Comparison of ENCODE assay signal across 1 cellular context in the genomic region with DNA sequence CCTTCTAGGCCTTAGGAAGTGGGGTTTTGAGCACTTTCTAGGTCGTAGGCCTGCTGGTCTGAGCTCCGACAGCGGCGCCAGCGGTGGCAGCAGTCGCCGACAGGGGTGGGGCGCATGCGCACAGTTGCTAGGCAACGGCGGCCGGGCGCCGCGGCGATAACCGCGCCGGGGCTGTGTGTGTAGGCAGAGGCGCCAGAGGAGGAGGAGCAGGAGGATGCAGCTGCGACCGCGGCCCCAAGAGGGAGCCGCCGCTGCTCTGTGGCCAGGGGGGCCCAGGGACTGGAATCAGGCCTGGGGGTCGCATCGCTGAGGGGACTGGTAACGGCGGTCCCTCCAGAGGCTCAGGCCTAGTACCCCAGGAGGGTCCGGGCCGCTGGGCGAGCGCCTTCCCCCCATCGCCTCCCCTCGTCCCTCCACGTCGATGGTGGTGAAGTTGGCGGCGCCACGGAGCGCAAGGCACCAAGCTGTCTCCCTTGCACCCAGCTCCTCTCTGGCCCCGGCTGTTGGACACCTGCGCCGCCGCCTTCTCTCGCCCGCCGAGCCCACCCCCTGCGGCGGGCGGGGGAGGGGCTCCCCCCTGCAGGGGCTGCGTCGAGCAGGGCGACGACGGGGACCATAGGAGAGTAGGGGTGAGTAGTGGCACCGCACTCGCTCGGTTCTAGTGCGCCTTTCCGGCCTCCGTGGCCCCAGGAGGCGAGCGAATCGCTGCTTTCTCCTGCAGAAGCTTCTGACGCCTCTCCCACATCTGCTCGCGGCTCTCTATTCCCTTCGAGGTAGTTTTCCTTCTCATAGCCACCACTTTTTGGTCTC.
A peak's percentile ranks its signal among the peaks of the same experiment; 100 is the strongest.
TF ChIP-seq lines count a peak whose summit lies in the region.

ZC3H12B (plus strand) TSS at position 186 of the 810 bp plus-strand sequence.

TF ChIP-seq in K562, 482 proteins besides CTCF, POLR2A, EP300 and RAD21 (continued from another document):
- peak; percentile 83 for TF ChIP-seq ZBTB2 (IDR thresholded peaks at IDR 0.05)
- TF ChIP-seq, protein P1, sequence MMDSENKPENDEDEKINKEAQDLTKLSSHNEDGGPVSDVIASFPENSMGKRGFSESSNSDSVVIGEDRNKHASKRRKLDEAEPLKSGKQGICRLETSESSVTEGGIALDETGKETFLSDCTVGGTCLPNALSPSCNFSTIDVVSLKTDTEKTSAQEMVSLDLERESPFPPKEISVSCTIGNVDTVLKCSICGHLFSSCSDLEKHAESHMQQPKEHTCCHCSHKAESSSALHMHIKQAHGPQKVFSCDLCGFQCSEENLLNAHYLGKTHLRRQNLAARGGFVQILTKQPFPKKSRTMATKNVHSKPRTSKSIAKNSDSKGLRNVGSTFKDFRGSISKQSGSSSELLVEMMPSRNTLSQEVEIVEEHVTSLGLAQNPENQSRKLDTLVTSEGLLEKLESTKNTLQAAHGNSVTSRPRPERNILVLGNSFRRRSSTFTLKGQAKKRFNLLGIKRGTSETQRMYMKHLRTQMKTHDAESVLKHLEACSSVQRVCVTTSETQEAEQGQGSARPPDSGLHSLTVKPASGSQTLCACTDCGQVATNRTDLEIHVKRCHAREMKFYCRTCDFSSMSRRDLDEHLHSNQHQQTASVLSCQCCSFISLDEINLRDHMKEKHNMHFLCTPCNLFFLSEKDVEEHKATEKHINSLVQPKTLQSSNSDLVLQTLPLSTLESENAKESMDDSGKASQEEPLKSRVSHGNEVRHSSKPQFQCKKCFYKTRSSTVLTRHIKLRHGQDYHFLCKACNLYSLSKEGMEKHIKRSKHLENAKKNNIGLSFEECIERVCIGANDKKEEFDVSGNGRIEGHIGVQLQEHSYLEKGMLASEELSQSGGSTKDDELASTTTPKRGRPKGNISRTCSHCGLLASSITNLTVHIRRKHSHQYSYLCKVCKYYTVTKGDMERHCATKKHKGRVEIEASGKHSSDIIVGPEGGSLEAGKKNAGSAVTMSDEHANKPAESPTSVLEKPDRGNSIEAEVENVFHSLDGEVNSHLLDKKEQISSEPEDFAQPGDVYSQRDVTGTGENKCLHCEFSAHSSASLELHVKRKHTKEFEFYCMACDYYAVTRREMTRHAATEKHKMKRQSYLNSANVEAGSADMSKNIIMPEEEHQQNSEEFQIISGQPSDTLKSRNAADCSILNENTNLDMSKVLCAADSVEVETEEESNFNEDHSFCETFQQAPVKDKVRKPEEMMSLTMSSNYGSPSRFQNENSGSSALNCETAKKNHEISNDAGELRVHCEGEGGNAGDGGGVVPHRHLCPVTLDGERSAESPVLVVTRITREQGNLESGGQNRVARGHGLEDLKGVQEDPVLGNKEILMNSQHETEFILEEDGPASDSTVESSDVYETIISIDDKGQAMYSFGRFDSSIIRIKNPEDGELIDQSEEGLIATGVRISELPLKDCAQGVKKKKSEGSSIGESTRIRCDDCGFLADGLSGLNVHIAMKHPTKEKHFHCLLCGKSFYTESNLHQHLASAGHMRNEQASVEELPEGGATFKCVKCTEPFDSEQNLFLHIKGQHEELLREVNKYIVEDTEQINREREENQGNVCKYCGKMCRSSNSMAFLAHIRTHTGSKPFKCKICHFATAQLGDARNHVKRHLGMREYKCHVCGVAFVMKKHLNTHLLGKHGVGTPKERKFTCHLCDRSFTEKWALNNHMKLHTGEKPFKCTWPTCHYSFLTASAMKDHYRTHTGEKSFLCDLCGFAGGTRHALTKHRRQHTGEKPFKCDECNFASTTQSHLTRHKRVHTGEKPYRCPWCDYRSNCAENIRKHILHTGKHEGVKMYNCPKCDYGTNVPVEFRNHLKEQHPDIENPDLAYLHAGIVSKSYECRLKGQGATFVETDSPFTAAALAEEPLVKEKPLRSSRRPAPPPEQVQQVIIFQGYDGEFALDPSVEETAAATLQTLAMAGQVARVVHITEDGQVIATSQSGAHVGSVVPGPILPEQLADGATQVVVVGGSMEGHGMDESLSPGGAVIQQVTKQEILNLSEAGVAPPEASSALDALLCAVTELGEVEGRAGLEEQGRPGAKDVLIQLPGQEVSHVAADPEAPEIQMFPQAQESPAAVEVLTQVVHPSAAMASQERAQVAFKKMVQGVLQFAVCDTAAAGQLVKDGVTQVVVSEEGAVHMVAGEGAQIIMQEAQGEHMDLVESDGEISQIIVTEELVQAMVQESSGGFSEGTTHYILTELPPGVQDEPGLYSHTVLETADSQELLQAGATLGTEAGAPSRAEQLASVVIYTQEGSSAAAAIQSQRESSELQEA (IDR thresholded peaks at IDR 0.05; ENCODE audit: low read depth), result peak; percentile 57; the same call in 1 of the 2 replicates
- TF ChIP-seq MEIS2 (IDR thresholded peaks at IDR 0.05; ENCODE audit: partially characterized antibody), result peak; percentile 61
- TF ChIP-seq ZZZ3 (IDR thresholded peaks at IDR 0.05), result no peak
- no peak for TF ChIP-seq POLR2AphosphoS2 (IDR thresholded peaks at IDR 0.05; ENCODE audit: low read length)
- TF ChIP-seq CCNT2 (IDR thresholded peaks at IDR 0.05; ENCODE audit: borderline replicate concordance, extremely low read depth, insufficient read length, low read depth, low read length), result peak; percentile 22
- TF ChIP-seq RFX1 (IDR thresholded peaks at IDR 0.05), result peak; percentile 98
- TF ChIP-seq RCOR1 (IDR thresholded peaks at IDR 0.05; ENCODE audit: borderline replicate concordance in 1 of 2, low read depth in 2 of 2, low read length in 2 of 2), result peak in 1 of 2 experiments; percentile 28; a peak in 1 of 4 replicates
- peak in 1 of 2 experiments; percentile 87; a peak in 2 of 4 replicates for TF ChIP-seq CSDE1 (IDR thresholded peaks at IDR 0.05)
- no peak for TF ChIP-seq TAF7 (tag; IDR thresholded peaks at IDR 0.05)
- TF ChIP-seq NCOA6 (IDR thresholded peaks at IDR 0.05), result peak; percentile 53
- no peak for TF ChIP-seq RBBP5 (IDR thresholded peaks at IDR 0.05; ENCODE audit: borderline replicate concordance, insufficient read depth, low read length, poor library complexity, severe bottlenecking)
- TF ChIP-seq CREM (IDR thresholded peaks at IDR 0.05; ENCODE audit: low read depth), result peak; percentile 63
- TF ChIP-seq ZBTB7A (IDR thresholded peaks at IDR 0.05; ENCODE audit: borderline replicate concordance, control insufficient read depth, low read depth, low read length), result peak; percentile 78; the same call in 1 of the 2 replicates
- TF ChIP-seq SMARCA4 (IDR thresholded peaks at IDR 0.05), result no peak
- peak in 1 of 3 experiments; percentile 22 for TF ChIP-seq YY1 (IDR thresholded peaks at IDR 0.05; ENCODE audit: borderline replicate concordance in 1 of 3, control insufficient read depth in 1 of 3, extremely low read depth in 1 of 3, insufficient read depth in 3 of 3, insufficient read length in 1 of 3, insufficient replicate concordance in 2 of 3, low read depth in 1 of 3, low read length in 2 of 3)
- TF ChIP-seq TAF1 (IDR thresholded peaks at IDR 0.05; ENCODE audit: control insufficient read depth, extremely low read depth, insufficient read depth, low read length, severe bottlenecking), result peak; percentile 15
- TF ChIP-seq GATAD2B (IDR thresholded peaks at IDR 0.05; ENCODE audit: borderline replicate concordance), result no peak
- no peak for TF ChIP-seq ZNF830 (CRISPR knock-in tag; IDR thresholded peaks at IDR 0.05)
- TF ChIP-seq CHD1 (IDR thresholded peaks at IDR 0.05; ENCODE audit: low read length), result no peak
- TF ChIP-seq, protein P2, sequence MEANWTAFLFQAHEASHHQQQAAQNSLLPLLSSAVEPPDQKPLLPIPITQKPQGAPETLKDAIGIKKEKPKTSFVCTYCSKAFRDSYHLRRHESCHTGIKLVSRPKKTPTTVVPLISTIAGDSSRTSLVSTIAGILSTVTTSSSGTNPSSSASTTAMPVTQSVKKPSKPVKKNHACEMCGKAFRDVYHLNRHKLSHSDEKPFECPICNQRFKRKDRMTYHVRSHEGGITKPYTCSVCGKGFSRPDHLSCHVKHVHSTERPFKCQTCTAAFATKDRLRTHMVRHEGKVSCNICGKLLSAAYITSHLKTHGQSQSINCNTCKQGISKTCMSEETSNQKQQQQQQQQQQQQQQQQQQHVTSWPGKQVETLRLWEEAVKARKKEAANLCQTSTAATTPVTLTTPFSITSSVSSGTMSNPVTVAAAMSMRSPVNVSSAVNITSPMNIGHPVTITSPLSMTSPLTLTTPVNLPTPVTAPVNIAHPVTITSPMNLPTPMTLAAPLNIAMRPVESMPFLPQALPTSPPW (CRISPR knock-in tag; IDR thresholded peaks at IDR 0.05), result peak; percentile 52
- TF ChIP-seq TAF15 (IDR thresholded peaks at IDR 0.05; ENCODE audit: low read depth, low read length), result no peak
- TF ChIP-seq, protein P3, sequence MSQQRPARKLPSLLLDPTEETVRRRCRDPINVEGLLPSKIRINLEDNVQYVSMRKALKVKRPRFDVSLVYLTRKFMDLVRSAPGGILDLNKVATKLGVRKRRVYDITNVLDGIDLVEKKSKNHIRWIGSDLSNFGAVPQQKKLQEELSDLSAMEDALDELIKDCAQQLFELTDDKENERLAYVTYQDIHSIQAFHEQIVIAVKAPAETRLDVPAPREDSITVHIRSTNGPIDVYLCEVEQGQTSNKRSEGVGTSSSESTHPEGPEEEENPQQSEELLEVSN (IDR thresholded peaks at IDR 0.05; ENCODE audit: borderline replicate concordance in 1 of 2, extremely low read depth in 1 of 2, insufficient read depth in 1 of 2, insufficient read length in 1 of 2, low read depth in 1 of 2, low read length in 1 of 2, poor library complexity in 1 of 2, severe bottlenecking in 1 of 2), result peak in 1 of 2 experiments; percentile 30
- 0 out of 2 replicates have a peak, but pooled peaks have one; percentile 24 for TF ChIP-seq MTA3 (IDR thresholded peaks at IDR 0.05; ENCODE audit: borderline replicate concordance)
- TF ChIP-seq ZNF766 (CRISPR knock-in tag; conservative IDR thresholded peaks at IDR 0.05), result no peak
- no peak for TF ChIP-seq U2AF1 (optimal IDR thresholded peaks at IDR 0.05; ENCODE audit: low read depth, low read length)
- TF ChIP-seq RBFOX2 (IDR thresholded peaks at IDR 0.05; ENCODE audit: low read depth, low read length), result peak; percentile 79
- no peak for TF ChIP-seq HSF4 (CRISPR knock-in tag; IDR thresholded peaks at IDR 0.05; ENCODE audit: borderline replicate concordance)
- TF ChIP-seq POLR2G (IDR thresholded peaks at IDR 0.05; ENCODE audit: low read depth, low read length), result peak; percentile 82
- no peak for TF ChIP-seq HDAC3 (IDR thresholded peaks at IDR 0.05; ENCODE audit: borderline replicate concordance, partially characterized antibody)
- peak; percentile 93 to 95 for TF ChIP-seq NRF1 (conservative IDR thresholded peaks at IDR 0.05 in 1 of 2, IDR thresholded peaks at IDR 0.05 in 1 of 2)
- no peak for TF ChIP-seq TAL1 (IDR thresholded peaks at IDR 0.05)
- 0 out of 4 replicates have a peak, but pooled peaks have one; percentile 13 to 36 for TF ChIP-seq MAZ (CRISPR knock-in tag; conservative IDR thresholded peaks at IDR 0.05 in 1 of 2, IDR thresholded peaks at IDR 0.05 in 1 of 2)
- TF ChIP-seq ZBED1 (IDR thresholded peaks at IDR 0.05), result peak; percentile 95
- peak; percentile 64 for TF ChIP-seq CTBP1 (IDR thresholded peaks at IDR 0.05; ENCODE audit: borderline replicate concordance)
- peak; percentile 24; the same call in 1 of the 2 replicates for TF ChIP-seq L3MBTL2 (IDR thresholded peaks at IDR 0.05)
